In genomic region chr18:13576598-13576997, GRCh38 we compare ENCODE assay signal across 11 cellular contexts.
A peak's percentile ranks its signal among the peaks of the same experiment; 100 is the strongest.
DNase-seq lines count a peak whose midpoint lies in the region; ATAC-seq and TF ChIP-seq lines count a peak whose summit lies in the region.
"Had no signal": no experiment of that assay in that cellular context is flagged by ENCODE, and none has a peak within 500 bp of the region (broad histone marks: within the 10 kb centered on the region; RNA-seq: fewer than 3 reads in every experiment).

No MANE protein-coding gene starts in this region.

- H3K27me3 Mint-ChIP-seq in activated CD4-positive, alpha-beta T cell treated with anti-CD3 and anti-CD28 coated beads, Interleukin-2, amount 10 ng/mL, durations not matched to agents 24 days and 14 days = no peaks in the 10 kb centered on the region

- no peaks in the 10 kb centered on the region for H3K36me3 ChIP-seq in OCI-LY3 (replicated peaks; ENCODE audit: low read depth, low read length)
- no peaks in the 10 kb centered on the region for H3K36me3 ChIP-seq in esophagus squamous epithelium
- H3K36me3 ChIP-seq: gastrocnemius medialis, SJSA1 had no signal

- no peaks in the 10 kb centered on the region for H3K9me3 ChIP-seq in OCI-LY3 (ENCODE audit: insufficient read depth, low read length)
- no peaks in the 10 kb centered on the region for H3K9me3 ChIP-seq in esophagus squamous epithelium
- H3K9me3 ChIP-seq: gastrocnemius medialis, SJSA1 had no signal

- no peaks in the 10 kb centered on the region for H4K20me1 ChIP-seq in OCI-LY3 (ENCODE audit: insufficient read depth, low read length)

- H3K4me1 Mint-ChIP-seq in activated CD4-positive, alpha-beta T cell treated with anti-CD3 and anti-CD28 coated beads, Interleukin-2, amount 10 ng/mL, durations not matched to agents 24 days and 14 days = peaks cover 48% of the 10 kb centered on the region
- peaks cover 54% of the 10 kb centered on the region for H3K4me1 Mint-ChIP-seq in stimulated activated effector memory CD8-positive, alpha-beta T cell treated with anti-CD3 and anti-CD28 coated beads, Interleukin-12 subunit alpha, Interleukin-12 subunit beta, amount 100 ng/mL, for 72 hours

- H3K27me3 ChIP-seq in OCI-LY3 (ENCODE audit: low read depth, low read length) (no peaks in the 10 kb centered on the region), esophagus squamous epithelium (no peaks in the 10 kb centered on the region)
- H3K27me3 ChIP-seq: gastrocnemius medialis had no signal

- H3K4me3 ChIP-seq in OCI-LY3 (ENCODE audit: low read length) (peak overlapping the region; percentile 66), esophagus squamous epithelium (no peak overlapping the region)
- H3K4me3 ChIP-seq: gastrocnemius medialis, K562, SJSA1 had no signal

- DNase-seq in activated CD4-positive, alpha-beta T cell treated with anti-CD3 and anti-CD28 coated beads, Interleukin-2, amount 10 ng/mL, durations not matched to agents 24 days and 14 days = no peak
- no peak for DNase-seq in activated CD4-positive, alpha-beta T cell treated with anti-CD3 and anti-CD28 coated beads, Interleukin-2, amount 50 U/mL, for 4 hours
- DNase-seq in stimulated activated effector memory CD8-positive, alpha-beta T cell treated with anti-CD3 and anti-CD28 coated beads, Interleukin-12 subunit alpha, Interleukin-12 subunit beta, amount 100 ng/mL, for 72 hours (ENCODE audit: low spot score in 2 of 2) = no peak
- no peak for DNase-seq in NCI-H524 treated with DMSO at 0.1 percent for 48 hours (lab: John Stamatoyannopoulos, UW)
- DNase-seq in HT-29 (ENCODE audit: low spot score) = no peak
- no peak for DNase-seq in esophagus squamous epithelium (lab: John Stamatoyannopoulos, UW)
- DNase-seq: gastrocnemius medialis had no signal

- ATAC-seq in HG02610 (IDR thresholded peaks at IDR 0.05; ENCODE audit: unreplicated experiment) = peak; percentile 31
- no peak for ATAC-seq in stimulated activated effector memory CD8-positive, alpha-beta T cell treated with anti-CD3 and anti-CD28 coated beads, Interleukin-12 subunit alpha, Interleukin-12 subunit beta, amount 100 ng/mL, for 72 hours
- ATAC-seq: gastrocnemius medialis, K562 had no signal

- H3K9me3 Mint-ChIP-seq in activated CD4-positive, alpha-beta T cell treated with anti-CD3 and anti-CD28 coated beads, Interleukin-2, amount 10 ng/mL, durations not matched to agents 24 days and 14 days = no peaks in the 10 kb centered on the region
- H3K9me3 Mint-ChIP-seq in stimulated activated effector memory CD8-positive, alpha-beta T cell treated with anti-CD3 and anti-CD28 coated beads, Interleukin-12 subunit alpha, Interleukin-12 subunit beta, amount 100 ng/mL, for 72 hours = no peaks in the 10 kb centered on the region

- peak overlapping the region; percentile 71 for H3K4me3 Mint-ChIP-seq in activated CD4-positive, alpha-beta T cell treated with anti-CD3 and anti-CD28 coated beads, Interleukin-2, amount 10 ng/mL, durations not matched to agents 24 days and 14 days
- peak overlapping the region; percentile 60 for H3K4me3 Mint-ChIP-seq in stimulated activated effector memory CD8-positive, alpha-beta T cell treated with anti-CD3 and anti-CD28 coated beads, Interleukin-12 subunit alpha, Interleukin-12 subunit beta, amount 100 ng/mL, for 72 hours

- H3K9ac ChIP-seq in OCI-LY3 (ENCODE audit: low read length) = peak overlapping the region; percentile 70

- H3K27ac ChIP-seq in OCI-LY3 (ENCODE audit: low read length) (peak overlapping the region; percentile 99), esophagus squamous epithelium (peak overlapping the region in 1 of 4 donors; percentile 2)
- H3K27ac ChIP-seq: gastrocnemius medialis, SJSA1 had no signal

- TF ChIP-seq POLR2A in esophagus squamous epithelium (IDR thresholded peaks at IDR 0.05) = no peak

- H3K4me1 ChIP-seq in OCI-LY3 (ENCODE audit: low read length) (peaks cover 55% of the 10 kb centered on the region), esophagus squamous epithelium (peaks cover 0 to 9% (median 5%) of the 10 kb centered on the region in 3 donors)
- H3K4me1 ChIP-seq: SJSA1 had no signal

- H3K36me3 Mint-ChIP-seq in activated CD4-positive, alpha-beta T cell treated with anti-CD3 and anti-CD28 coated beads, Interleukin-2, amount 10 ng/mL, durations not matched to agents 24 days and 14 days (ENCODE audit: low read depth) = peaks cover 12% of the 10 kb centered on the region
- H3K36me3 Mint-ChIP-seq in stimulated activated effector memory CD8-positive, alpha-beta T cell treated with anti-CD3 and anti-CD28 coated beads, Interleukin-12 subunit alpha, Interleukin-12 subunit beta, amount 100 ng/mL, for 72 hours = peaks cover 16% of the 10 kb centered on the region

- no peaks in the 10 kb centered on the region for H3K79me2 ChIP-seq in OCI-LY3 (ENCODE audit: low read length)

- H3K4me2 ChIP-seq in OCI-LY3 (ENCODE audit: low read length) = peak overlapping the region; percentile 97

- TF ChIP-seq CTCF in OCI-LY3 (IDR thresholded peaks at IDR 0.05; ENCODE audit: low read depth, low read length) = no peak
- no peak for TF ChIP-seq CTCF in esophagus squamous epithelium (IDR thresholded peaks at IDR 0.05)

- peak overlapping the region; percentile 82 for H3K27ac Mint-ChIP-seq in activated CD4-positive, alpha-beta T cell treated with anti-CD3 and anti-CD28 coated beads, Interleukin-2, amount 10 ng/mL, durations not matched to agents 24 days and 14 days
- H3K27ac Mint-ChIP-seq in stimulated activated effector memory CD8-positive, alpha-beta T cell treated with anti-CD3 and anti-CD28 coated beads, Interleukin-12 subunit alpha, Interleukin-12 subunit beta, amount 100 ng/mL, for 72 hours = peak overlapping the region; percentile 76

- intact Hi-C loops in activated CD4-positive, alpha-beta T cell treated with anti-CD3 and anti-CD28 coated beads, Interleukin-2, amount 10 ng/mL, durations not matched to agents 24 days and 14 days (cut with micrococcal nuclease) = loop anchor here (5.0 kb wide), 1 partner anchor 199 kb away; no protein-coding TSS in a partner anchor
- intact Hi-C loops in esophagus squamous epithelium (cut with DNase I) = no loop called here

- no peak overlapping the region; the same call in 1 of the 2 replicates for H2AFZ ChIP-seq in OCI-LY3 (ENCODE audit: low read depth, low read length)

- WGBS in esophagus squamous epithelium, 2 donors = 76 to 87% methylated on average over 5 of the region's 6 CpGs
